19 cellular contexts compared by ENCODE assay signal in genomic region chr7:127550247-127550646, GRCh38. TPM values are rescaled to one million over a fixed set of nuclear protein-coding genes. Genes with fewer than 3 reads are reported as not detected.
DNase-seq lines count a peak whose midpoint lies in the region; ATAC-seq, FAIRE-seq and TF ChIP-seq lines count a peak whose summit lies in the region.
"Had no signal": no experiment of that assay in that cellular context is flagged by ENCODE, and none has a peak within 500 bp of the region (broad histone marks: within the 10 kb centered on the region; RNA-seq: fewer than 3 reads in every experiment).

No MANE protein-coding gene starts in this region.

- in situ Hi-C loops in astrocyte of the cerebellum (cut with HindIII; ENCODE audit: low sequenced_read_pairs) = no loop called here

- H3K4me3 Mint-ChIP-seq in HFFc6 (no peak overlapping the region), mesothelial cell of epicardium (no peak overlapping the region)
- H3K4me3 Mint-ChIP-seq: activated T-helper 1 cell treated with anti-CD3 and anti-CD28 coated beads, Interleukin-12 subunit alpha, Interleukin-12 subunit beta, Interleukin-2, Interleukin-4 antibody, amounts not matched to agents 30 ng/mL and 10 ng/mL and 1 ng/mL, durations not matched to agents 14 hours and 24 hours and 36 hours; CD4-positive, alpha-beta memory T cell; stimulated activated naive CD8-positive, alpha-beta T cell treated with anti-CD3 and anti-CD28 coated beads, Interleukin-15, amount 100 ng/mL, for 72 hours had no signal

- WGBS in small intestine, 3 donors = 60 to 62% (median 62%) methylated on average over 1 of the region's 1 CpG

- H3K9ac ChIP-seq in DND-41 (ENCODE audit: low read depth, low read length) = no peak overlapping the region
- H3K9ac ChIP-seq: parathyroid adenoma had no signal

- H3K27ac Mint-ChIP-seq in HFFc6 (no peak overlapping the region), mesothelial cell of epicardium (no peak overlapping the region)
- H3K27ac Mint-ChIP-seq: activated T-helper 1 cell treated with anti-CD3 and anti-CD28 coated beads, Interleukin-12 subunit alpha, Interleukin-12 subunit beta, Interleukin-2, Interleukin-4 antibody, amounts not matched to agents 30 ng/mL and 10 ng/mL and 1 ng/mL, durations not matched to agents 14 hours and 24 hours and 36 hours; CD4-positive, alpha-beta memory T cell; stimulated activated naive CD8-positive, alpha-beta T cell treated with anti-CD3 and anti-CD28 coated beads, Interleukin-15, amount 100 ng/mL, for 72 hours had no signal

- H3K9me3 Mint-ChIP-seq in HFFc6 = peaks cover 19% of the 10 kb centered on the region
- H3K9me3 Mint-ChIP-seq in mesothelial cell of epicardium = peaks cover 18% of the 10 kb centered on the region

- no peak for FAIRE-seq in small intestine (lab: Jason Lieb, UNC)
- FAIRE-seq: TTC549 had no signal

- H3K9me3 ChIP-seq in DND-41 (ENCODE audit: insufficient read depth, low read length, severe bottlenecking) (no peaks in the 10 kb centered on the region), small intestine (ENCODE audit: control insufficient read depth, low read depth) (no peaks in the 10 kb centered on the region)

- H4K20me1 ChIP-seq in DND-41 (ENCODE audit: insufficient read depth, low read length) = no peaks in the 10 kb centered on the region

- TF ChIP-seq CTCF in DND-41 (IDR thresholded peaks at IDR 0.05; ENCODE audit: borderline replicate concordance, extremely low read depth, low read length, poor library complexity, severe bottlenecking) (peak; percentile 30), HFFc6 (IDR thresholded peaks at IDR 0.05) (peak; percentile 60), astrocyte of the cerebellum (IDR thresholded peaks at IDR 0.05; ENCODE audit: low read depth, low read length, missing control alignments) (peak; percentile 30), mesothelial cell of epicardium (IDR thresholded peaks at IDR 0.05; ENCODE audit: unreplicated experiment) (peak; percentile 26)

- no peak overlapping the region for H3K27ac ChIP-seq in DND-41 (ENCODE audit: low read length)
- no peak overlapping the region for H3K27ac ChIP-seq in small intestine (ENCODE audit: low read depth in 1 of 2, low read length in 1 of 2)
- H3K27ac ChIP-seq: coronary artery, hepatocyte, parathyroid adenoma had no signal

- H3K79me2 ChIP-seq in DND-41 (ENCODE audit: insufficient read depth, low read length) = no peaks in the 10 kb centered on the region
- H3K79me2 ChIP-seq: hepatocyte, parathyroid adenoma had no signal

- no peaks in the 10 kb centered on the region for H3K4me1 Mint-ChIP-seq in HFFc6 (ENCODE audit: low read depth)
- no peaks in the 10 kb centered on the region for H3K4me1 Mint-ChIP-seq in mesothelial cell of epicardium
- H3K4me1 Mint-ChIP-seq: CD4-positive, alpha-beta memory T cell; stimulated activated naive CD8-positive, alpha-beta T cell treated with anti-CD3 and anti-CD28 coated beads, Interleukin-15, amount 100 ng/mL, for 72 hours had no signal

- H3K4me3 ChIP-seq in DND-41 (ENCODE audit: low read depth in 1 of 2, low read length in 2 of 2) (no peak overlapping the region), astrocyte of the cerebellum (ENCODE audit: low read depth, low read length) (no peak overlapping the region), small intestine (ENCODE audit: low read depth in 1 of 2, low read length in 2 of 2) (no peak overlapping the region)
- H3K4me3 ChIP-seq: coronary artery, hepatocyte had no signal

- no peak overlapping the region for H2AFZ ChIP-seq in DND-41 (ENCODE audit: low read depth, low read length)
- H2AFZ ChIP-seq: hepatocyte, parathyroid adenoma had no signal

- no peaks in the 10 kb centered on the region for H3K4me1 ChIP-seq in DND-41 (ENCODE audit: insufficient read depth, low read length)
- H3K4me1 ChIP-seq in small intestine (ENCODE audit: control insufficient read depth in 2 of 2, insufficient read depth in 1 of 2, low read depth in 1 of 2, low read length in 1 of 2) = no peaks in the 10 kb centered on the region
- H3K4me1 ChIP-seq: parathyroid adenoma had no signal

- ATAC-seq in DND-41 (ENCODE audit: insufficient read depth, low read depth) (no peak), GM19035 (IDR thresholded peaks at IDR 0.05; ENCODE audit: unreplicated experiment) (no peak)
- ATAC-seq: stimulated activated naive CD8-positive, alpha-beta T cell treated with anti-CD3 and anti-CD28 coated beads, Interleukin-15, amount 100 ng/mL, for 72 hours had no signal

- H3K36me3 Mint-ChIP-seq in HFFc6 (ENCODE audit: low read depth) (peaks cover 7% of the 10 kb centered on the region), mesothelial cell of epicardium (no peaks in the 10 kb centered on the region)

- H3K36me3 ChIP-seq in DND-41 (ENCODE audit: insufficient read depth, low read length) (no peaks in the 10 kb centered on the region), small intestine (ENCODE audit: control insufficient read depth in 2 of 2, insufficient read depth in 2 of 2, low read length in 2 of 2) (no peaks in the 10 kb centered on the region)

- H3K4me2 ChIP-seq in DND-41 (ENCODE audit: insufficient read depth, low read length) = no peak overlapping the region
- H3K4me2 ChIP-seq: hepatocyte had no signal

- H3K27me3 Mint-ChIP-seq in HFFc6 (ENCODE audit: insufficient read depth) = no peaks in the 10 kb centered on the region; the same call in 1 of the 2 replicates
- H3K27me3 Mint-ChIP-seq in mesothelial cell of epicardium (ENCODE audit: low read depth) = peaks cover 2% of the 10 kb centered on the region
- H3K27me3 Mint-ChIP-seq: stimulated activated naive CD8-positive, alpha-beta T cell treated with anti-CD3 and anti-CD28 coated beads, Interleukin-15, amount 100 ng/mL, for 72 hours had no signal

- DNase-seq in DND-41 = no peak
- no peak for DNase-seq in HFFc6
- no peak for DNase-seq in astrocyte of the cerebellum (ENCODE audit: low read depth)
- DNase-seq in mesothelial cell of epicardium (ENCODE audit: low spot score in 2 of 2, unreplicated experiment in 2 of 2) = no peak
- DNase-seq in NCI-H2171 treated with DMSO at 0.1 percent for 48 hours (lab: John Stamatoyannopoulos, UW) = no peak
- DNase-seq in NCI-H1105 (lab: John Stamatoyannopoulos, UW) = no peak
- DNase-seq in small intestine = no peak
- DNase-seq: activated CD4-positive, alpha-beta T cell treated with anti-CD3 and anti-CD28 coated beads, Interleukin-2, amount 50 U/mL, for 48 hours; CD4-positive, alpha-beta memory T cell; NCI-H1048; stimulated activated CD4-positive, alpha-beta T cell treated with anti-CD3 and anti-CD28 coated beads, Interleukin-12 subunit alpha, Interleukin-12 subunit beta, amount 100 ng/mL, for 4 hours; stimulated activated naive CD8-positive, alpha-beta T cell treated with anti-CD3 and anti-CD28 coated beads, Interleukin-15, amount 100 ng/mL, for 72 hours had no signal

- no peaks in the 10 kb centered on the region for H3K27me3 ChIP-seq in DND-41 (ENCODE audit: insufficient read depth, low read length, poor library complexity)
- no peaks in the 10 kb centered on the region for H3K27me3 ChIP-seq in small intestine (ENCODE audit: control insufficient read depth in 2 of 2, insufficient read depth in 2 of 2, low read length in 2 of 2)
- H3K27me3 ChIP-seq: hepatocyte had no signal

RNA-seq across cellular contexts. Expression of gene GCC1, which starts 35.1 kb away (rescaled TPM):
- total RNA-seq in HFFc6 (2021; fragmentation: NEBNext Ultra II Directional; extraction: Animal tissue kit (Norgen Biotek cat#: 25700)) = 10 to 100 TPM; 14.8 to 17.1 (median 16.1) TPM
- total RNA-seq in mesothelial cell of epicardium = 16.6 to 17.5 TPM (median 17.2 TPM) in 3 replicates
- 1 to 10 TPM; 7.0 to 10.0 (median 9.4) TPM for polyA plus RNA-seq in small intestine

RNA-seq across cellular contexts. Expression of gene ARF5, which starts 38.0 kb away (rescaled TPM):
- total RNA-seq in HFFc6 (2021; fragmentation: NEBNext Ultra II Directional; extraction: Animal tissue kit (Norgen Biotek cat#: 25700)) = 100 to 1,000 TPM in 4 of 6 experiments, 10 to 100 TPM in 2; 98.3 to 122 (median 110) TPM
- total RNA-seq in mesothelial cell of epicardium = 165 to 171 TPM (median 168 TPM) in 3 replicates
- polyA plus RNA-seq in small intestine = 100 to 1,000 TPM; 205 to 249 (median 214) TPM

RNA-seq across cellular contexts. Expression of gene FSCN3, which starts 43.3 kb away (rescaled TPM):
- total RNA-seq in HFFc6 (2021; fragmentation: NEBNext Ultra II Directional; extraction: Animal tissue kit (Norgen Biotek cat#: 25700)) = under 1 TPM in 1 of 6 experiments, not detected in 5; 0.07 TPM
- 2.1 to 2.3 TPM (median 2.2 TPM) in 3 replicates for total RNA-seq in mesothelial cell of epicardium
- polyA plus RNA-seq in small intestine = under 1 TPM in 1 of 3 donors, not detected in 2; 0.09 TPM
- total RNA-seq: mucosa of gallbladder had no signal
- polyA plus RNA-seq: hepatocyte had no signal
